Comparison of ENCODE assay signal across 18 cellular contexts in the genomic region with DNA sequence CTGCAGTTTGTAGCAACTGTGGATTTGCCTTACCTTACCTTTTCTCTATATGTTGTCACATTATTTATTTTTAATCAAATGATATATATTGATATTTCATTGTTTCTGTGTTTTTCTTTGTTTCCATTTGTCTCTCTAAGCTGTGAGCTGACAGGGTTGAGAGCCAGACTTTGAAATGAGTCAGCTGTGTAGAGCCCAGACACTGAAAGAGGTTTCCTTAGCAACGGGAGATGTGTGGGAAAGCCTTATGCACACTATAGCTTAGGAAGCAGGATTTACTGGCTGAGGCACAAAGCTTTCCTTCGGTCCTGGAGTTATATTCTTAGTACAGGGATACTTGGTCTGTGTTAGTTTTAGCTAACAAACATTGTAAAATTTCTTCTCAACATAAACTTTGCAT.
DNase-seq lines count a peak whose midpoint lies in the region; ATAC-seq and TF ChIP-seq lines count a peak whose summit lies in the region.
"Had no signal": no experiment of that assay in that cellular context is flagged by ENCODE, and none has a peak within 500 bp of the region (broad histone marks: within the 10 kb centered on the region; RNA-seq: fewer than 3 reads in every experiment).

No MANE protein-coding gene starts in this region.

- DNase-seq in COLO829 (ENCODE audit: low spot score) (peak; percentile 48), NCI-H1417 (lab: John Stamatoyannopoulos, UW) (peak in 2 of 3 experiments; percentile 14 to 76), glutamatergic neuron (no peak), neural progenitor cell (ENCODE audit: low spot score) (peak; percentile 76), vagina (ENCODE audit: extremely low spot score in 2 of 2) (no peak), lower lobe of right lung (no peak)
- DNase-seq: amniotic stem cell; BE2C; immature natural killer cell; KBM-7; midbrain; NCI-H1436 treated with DMSO at 0.1 percent for 48 hours; stimulated activated CD4-positive, alpha-beta T cell treated with anti-CD3 and anti-CD28 coated beads, Interleukin-15, amount 100 ng/mL, for 24 hours had no signal

- H3K36me3 Mint-ChIP-seq in glutamatergic neuron (ENCODE audit: unreplicated experiment), result no peaks in the 10 kb centered on the region
- no peaks in the 10 kb centered on the region for H3K36me3 Mint-ChIP-seq in neural progenitor cell
- H3K36me3 Mint-ChIP-seq: immature natural killer cell had no signal

- no peaks in the 10 kb centered on the region for H3K27me3 Mint-ChIP-seq in glutamatergic neuron (ENCODE audit: unreplicated experiment)
- H3K27me3 Mint-ChIP-seq in neural progenitor cell (ENCODE audit: insufficient read depth, low read depth), result no peaks in the 10 kb centered on the region

- no peak overlapping the region for H2AFZ ChIP-seq in neural progenitor cell (replicated peaks)

- peaks cover 3% of the 10 kb centered on the region for H3K4me1 ChIP-seq in neural progenitor cell
- H3K4me1 ChIP-seq in vagina, result no peaks in the 10 kb centered on the region
- H3K4me1 ChIP-seq in lower lobe of right lung, result no peaks in the 10 kb centered on the region
- H3K4me1 ChIP-seq: BE2C, gastroesophageal sphincter, prostate gland had no signal

- no peaks in the 10 kb centered on the region for H3K27me3 ChIP-seq in neural progenitor cell
- no peaks in the 10 kb centered on the region for H3K27me3 ChIP-seq in vagina
- no peaks in the 10 kb centered on the region for H3K27me3 ChIP-seq in lower lobe of right lung (ENCODE audit: low read depth)
- H3K27me3 ChIP-seq: BE2C, gastroesophageal sphincter had no signal

- no peak for TF ChIP-seq POLR2A in vagina (IDR thresholded peaks at IDR 0.05)

- ATAC-seq in GM21723 (IDR thresholded peaks at IDR 0.05; ENCODE audit: unreplicated experiment), result no peak
- ATAC-seq in GM18502 (IDR thresholded peaks at IDR 0.05; ENCODE audit: poor library complexity, unreplicated experiment), result no peak
- ATAC-seq in lower lobe of right lung, result no peak
- ATAC-seq: gastroesophageal sphincter had no signal

- H3K27ac ChIP-seq in neural progenitor cell, result no peak overlapping the region
- H3K27ac ChIP-seq in vagina, result no peak overlapping the region
- no peak overlapping the region for H3K27ac ChIP-seq in lower lobe of right lung
- H3K27ac ChIP-seq: coronary artery, gastroesophageal sphincter, prostate gland had no signal

- H3K9me3 ChIP-seq in neural progenitor cell (ENCODE audit: low read depth) (no peaks in the 10 kb centered on the region), vagina (no peaks in the 10 kb centered on the region), lower lobe of right lung (no peaks in the 10 kb centered on the region)
- H3K9me3 ChIP-seq: BE2C, gastroesophageal sphincter, prostate gland had no signal

- H3K27ac Mint-ChIP-seq in glutamatergic neuron (ENCODE audit: unreplicated experiment), result peak overlapping the region; percentile 94
- peak overlapping the region; percentile 94 for H3K27ac Mint-ChIP-seq in neural progenitor cell
- H3K27ac Mint-ChIP-seq: immature natural killer cell had no signal

- H4K20me1 ChIP-seq in neural progenitor cell (ENCODE audit: low read depth), result no peaks in the 10 kb centered on the region

- H3K9me3 Mint-ChIP-seq in glutamatergic neuron (ENCODE audit: unreplicated experiment) (no peaks in the 10 kb centered on the region), neural progenitor cell (no peaks in the 10 kb centered on the region)

- no peak overlapping the region for H3K4me2 ChIP-seq in neural progenitor cell

- intact Hi-C loops in vagina (cut with DNase I) (no loop called here), lower lobe of right lung (cut with DNase I) (no loop called here)

- TF ChIP-seq CTCF in glutamatergic neuron (IDR thresholded peaks at IDR 0.05; ENCODE audit: partially characterized antibody, unreplicated experiment) (no peak), neural progenitor cell (IDR thresholded peaks at IDR 0.05) (no peak), vagina (IDR thresholded peaks at IDR 0.05) (no peak), lower lobe of right lung (IDR thresholded peaks at IDR 0.05) (no peak)

- no peak overlapping the region for H3K9ac ChIP-seq in neural progenitor cell

- H3F3A ChIP-seq in neural progenitor cell (ENCODE audit: low read depth), result no peaks in the 10 kb centered on the region

- H3K79me2 ChIP-seq in neural progenitor cell (ENCODE audit: low read depth), result no peaks in the 10 kb centered on the region

- H3K4me3 Mint-ChIP-seq in glutamatergic neuron (ENCODE audit: unreplicated experiment), result no peak overlapping the region
- no peak overlapping the region for H3K4me3 Mint-ChIP-seq in neural progenitor cell
- H3K4me3 Mint-ChIP-seq: immature natural killer cell had no signal

- H3K4me3 ChIP-seq in neural progenitor cell (no peak overlapping the region), vagina (no peak overlapping the region), lower lobe of right lung (no peak overlapping the region)
- H3K4me3 ChIP-seq: coronary artery, gastroesophageal sphincter, prostate gland had no signal

- H3K36me3 ChIP-seq in neural progenitor cell (no peaks in the 10 kb centered on the region), vagina (no peaks in the 10 kb centered on the region), lower lobe of right lung (no peaks in the 10 kb centered on the region)
- H3K36me3 ChIP-seq: BE2C, gastroesophageal sphincter, prostate gland had no signal

- H3K4me1 Mint-ChIP-seq in glutamatergic neuron (ENCODE audit: low read depth, unreplicated experiment) (peaks cover 7% of the 10 kb centered on the region), neural progenitor cell (peaks cover 23% of the 10 kb centered on the region)
- H3K4me1 Mint-ChIP-seq: immature natural killer cell had no signal

Comparison
In these comparisons a context has a peak if more than half of its experiments do, and no peak if none do; other contexts are left out.
1. DNase-seq: peak in COLO829 (single experiment), NCI-H1417 (2 of 3) and neural progenitor cell (single experiment); none in glutamatergic neuron (single experiment), vagina (0 of 2) and lower lobe of right lung (single experiment).